In genomic region chr1:1598051-1598719, GRCh38 we compare ENCODE assay signal across 1 cellular context.
TF ChIP-seq lines count a peak whose summit lies in the region.

No MANE protein-coding gene starts in this region.

TF ChIP-seq in HEK293, 187 proteins besides CTCF, POLR2A, EP300 and RAD21 (continued from another document):
- no peak for TF ChIP-seq RBAK (tag by site-specific recombination; IDR thresholded peaks at IDR 0.05)
- TF ChIP-seq ZBTB48 (tag by site-specific recombination; IDR thresholded peaks at IDR 0.05) = 0 out of 2 replicates have a peak, but pooled peaks have one; percentile 11
- no peak for TF ChIP-seq ZNF530 (tag by site-specific recombination; IDR thresholded peaks at IDR 0.05; ENCODE audit: low read depth)
- no peak for TF ChIP-seq ZNF624 (tag by site-specific recombination; IDR thresholded peaks at IDR 0.05)
- no peak for TF ChIP-seq ZNF426 (tag by site-specific recombination; IDR thresholded peaks at IDR 0.05)
- TF ChIP-seq MEIS1 (CRISPR knock-in tag; IDR thresholded peaks at IDR 0.05; ENCODE audit: borderline replicate concordance) = no peak
- TF ChIP-seq SCRT1 (tag by site-specific recombination; IDR thresholded peaks at IDR 0.05; ENCODE audit: borderline replicate concordance) = peak; percentile 72; the same call in 1 of the 2 replicates
- TF ChIP-seq, protein P1, sequence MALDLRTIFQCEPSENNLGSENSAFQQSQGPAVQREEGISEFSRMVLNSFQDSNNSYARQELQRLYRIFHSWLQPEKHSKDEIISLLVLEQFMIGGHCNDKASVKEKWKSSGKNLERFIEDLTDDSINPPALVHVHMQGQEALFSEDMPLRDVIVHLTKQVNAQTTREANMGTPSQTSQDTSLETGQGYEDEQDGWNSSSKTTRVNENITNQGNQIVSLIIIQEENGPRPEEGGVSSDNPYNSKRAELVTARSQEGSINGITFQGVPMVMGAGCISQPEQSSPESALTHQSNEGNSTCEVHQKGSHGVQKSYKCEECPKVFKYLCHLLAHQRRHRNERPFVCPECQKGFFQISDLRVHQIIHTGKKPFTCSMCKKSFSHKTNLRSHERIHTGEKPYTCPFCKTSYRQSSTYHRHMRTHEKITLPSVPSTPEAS (tag by site-specific recombination; IDR thresholded peaks at IDR 0.05) = no peak
- TF ChIP-seq, protein P2, sequence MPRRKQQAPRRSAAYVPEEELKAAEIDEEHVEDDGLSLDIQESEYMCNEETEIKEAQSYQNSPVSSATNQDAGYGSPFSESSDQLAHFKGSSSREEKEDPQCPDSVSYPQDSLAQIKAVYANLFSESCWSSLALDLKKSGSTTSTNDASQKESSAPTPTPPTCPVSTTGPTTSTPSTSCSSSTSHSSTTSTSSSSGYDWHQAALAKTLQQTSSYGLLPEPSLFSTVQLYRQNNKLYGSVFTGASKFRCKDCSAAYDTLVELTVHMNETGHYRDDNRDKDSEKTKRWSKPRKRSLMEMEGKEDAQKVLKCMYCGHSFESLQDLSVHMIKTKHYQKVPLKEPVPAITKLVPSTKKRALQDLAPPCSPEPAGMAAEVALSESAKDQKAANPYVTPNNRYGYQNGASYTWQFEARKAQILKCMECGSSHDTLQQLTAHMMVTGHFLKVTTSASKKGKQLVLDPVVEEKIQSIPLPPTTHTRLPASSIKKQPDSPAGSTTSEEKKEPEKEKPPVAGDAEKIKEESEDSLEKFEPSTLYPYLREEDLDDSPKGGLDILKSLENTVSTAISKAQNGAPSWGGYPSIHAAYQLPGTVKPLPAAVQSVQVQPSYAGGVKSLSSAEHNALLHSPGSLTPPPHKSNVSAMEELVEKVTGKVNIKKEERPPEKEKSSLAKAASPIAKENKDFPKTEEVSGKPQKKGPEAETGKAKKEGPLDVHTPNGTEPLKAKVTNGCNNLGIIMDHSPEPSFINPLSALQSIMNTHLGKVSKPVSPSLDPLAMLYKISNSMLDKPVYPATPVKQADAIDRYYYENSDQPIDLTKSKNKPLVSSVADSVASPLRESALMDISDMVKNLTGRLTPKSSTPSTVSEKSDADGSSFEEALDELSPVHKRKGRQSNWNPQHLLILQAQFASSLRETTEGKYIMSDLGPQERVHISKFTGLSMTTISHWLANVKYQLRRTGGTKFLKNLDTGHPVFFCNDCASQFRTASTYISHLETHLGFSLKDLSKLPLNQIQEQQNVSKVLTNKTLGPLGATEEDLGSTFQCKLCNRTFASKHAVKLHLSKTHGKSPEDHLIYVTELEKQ (tag by site-specific recombination; IDR thresholded peaks at IDR 0.05; ENCODE audit: borderline replicate concordance) = no peak
- TF ChIP-seq ZNF521 (tag by site-specific recombination; IDR thresholded peaks at IDR 0.05) = no peak
- TF ChIP-seq ZNF391 (tag by site-specific recombination; IDR thresholded peaks at IDR 0.05; ENCODE audit: borderline replicate concordance, low read depth) = no peak
- peak; percentile 91 for TF ChIP-seq SCRT2 (tag by site-specific recombination; IDR thresholded peaks at IDR 0.05)
- TF ChIP-seq ZNF157 (tag by site-specific recombination; IDR thresholded peaks at IDR 0.05) = no peak
